In genomic region chr3:186775999-186776398, GRCh38 we compare ENCODE assay signal across 2 cellular contexts.
A peak's percentile ranks its signal among the peaks of the same experiment; 100 is the strongest.
TF ChIP-seq lines count a peak whose summit lies in the region.

No MANE protein-coding gene starts in this region.

TF ChIP-seq in A549, 52 proteins besides CTCF, POLR2A, EP300 and RAD21 (continued from another document):
- no peak for TF ChIP-seq ELK1 (IDR thresholded peaks at IDR 0.05; ENCODE audit: low read depth, low read length)
- TF ChIP-seq JUN (IDR thresholded peaks at IDR 0.05) = no peak
- no peak for TF ChIP-seq MAFK (IDR thresholded peaks at IDR 0.05; ENCODE audit: partially characterized antibody)
- TF ChIP-seq HOXA7 (CRISPR knock-in tag; IDR thresholded peaks at IDR 0.05) = no peak
- TF ChIP-seq, protein P1, sequence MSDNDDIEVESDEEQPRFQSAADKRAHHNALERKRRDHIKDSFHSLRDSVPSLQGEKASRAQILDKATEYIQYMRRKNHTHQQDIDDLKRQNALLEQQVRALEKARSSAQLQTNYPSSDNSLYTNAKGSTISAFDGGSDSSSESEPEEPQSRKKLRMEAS (IDR thresholded peaks at IDR 0.05) = no peak
- no peak for TF ChIP-seq NPAS2 (CRISPR knock-in tag; IDR thresholded peaks at IDR 0.05; ENCODE audit: borderline replicate concordance)
- TF ChIP-seq, protein P2, sequence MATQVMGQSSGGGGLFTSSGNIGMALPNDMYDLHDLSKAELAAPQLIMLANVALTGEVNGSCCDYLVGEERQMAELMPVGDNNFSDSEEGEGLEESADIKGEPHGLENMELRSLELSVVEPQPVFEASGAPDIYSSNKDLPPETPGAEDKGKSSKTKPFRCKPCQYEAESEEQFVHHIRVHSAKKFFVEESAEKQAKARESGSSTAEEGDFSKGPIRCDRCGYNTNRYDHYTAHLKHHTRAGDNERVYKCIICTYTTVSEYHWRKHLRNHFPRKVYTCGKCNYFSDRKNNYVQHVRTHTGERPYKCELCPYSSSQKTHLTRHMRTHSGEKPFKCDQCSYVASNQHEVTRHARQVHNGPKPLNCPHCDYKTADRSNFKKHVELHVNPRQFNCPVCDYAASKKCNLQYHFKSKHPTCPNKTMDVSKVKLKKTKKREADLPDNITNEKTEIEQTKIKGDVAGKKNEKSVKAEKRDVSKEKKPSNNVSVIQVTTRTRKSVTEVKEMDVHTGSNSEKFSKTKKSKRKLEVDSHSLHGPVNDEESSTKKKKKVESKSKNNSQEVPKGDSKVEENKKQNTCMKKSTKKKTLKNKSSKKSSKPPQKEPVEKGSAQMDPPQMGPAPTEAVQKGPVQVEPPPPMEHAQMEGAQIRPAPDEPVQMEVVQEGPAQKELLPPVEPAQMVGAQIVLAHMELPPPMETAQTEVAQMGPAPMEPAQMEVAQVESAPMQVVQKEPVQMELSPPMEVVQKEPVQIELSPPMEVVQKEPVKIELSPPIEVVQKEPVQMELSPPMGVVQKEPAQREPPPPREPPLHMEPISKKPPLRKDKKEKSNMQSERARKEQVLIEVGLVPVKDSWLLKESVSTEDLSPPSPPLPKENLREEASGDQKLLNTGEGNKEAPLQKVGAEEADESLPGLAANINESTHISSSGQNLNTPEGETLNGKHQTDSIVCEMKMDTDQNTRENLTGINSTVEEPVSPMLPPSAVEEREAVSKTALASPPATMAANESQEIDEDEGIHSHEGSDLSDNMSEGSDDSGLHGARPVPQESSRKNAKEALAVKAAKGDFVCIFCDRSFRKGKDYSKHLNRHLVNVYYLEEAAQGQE (IDR thresholded peaks at IDR 0.05) = no peak
- TF ChIP-seq CHD2 (IDR thresholded peaks at IDR 0.05; ENCODE audit: low read length, partially characterized antibody) = no peak
- TF ChIP-seq NR3C1 (IDR thresholded peaks at IDR 0.05) = no peak
- no peak for TF ChIP-seq E2F6 (IDR thresholded peaks at IDR 0.05; ENCODE audit: borderline replicate concordance, low read depth)
- no peak for TF ChIP-seq ZC3H11A (IDR thresholded peaks at IDR 0.05)
- no peak for TF ChIP-seq EHMT2 (IDR thresholded peaks at IDR 0.05; ENCODE audit: low read depth)
- no peak for TF ChIP-seq POLR2AphosphoS2 (conservative IDR thresholded peaks at IDR 0.05; ENCODE audit: low read length)
- TF ChIP-seq, protein P3, sequence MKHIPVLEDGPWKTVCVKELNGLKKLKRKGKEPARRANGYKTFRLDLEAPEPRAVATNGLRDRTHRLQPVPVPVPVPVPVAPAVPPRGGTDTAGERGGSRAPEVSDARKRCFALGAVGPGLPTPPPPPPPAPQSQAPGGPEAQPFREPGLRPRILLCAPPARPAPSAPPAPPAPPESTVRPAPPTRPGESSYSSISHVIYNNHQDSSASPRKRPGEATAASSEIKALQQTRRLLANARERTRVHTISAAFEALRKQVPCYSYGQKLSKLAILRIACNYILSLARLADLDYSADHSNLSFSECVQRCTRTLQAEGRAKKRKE (CRISPR knock-in tag; IDR thresholded peaks at IDR 0.05; ENCODE audit: low read depth) = no peak
- no peak for TF ChIP-seq GATA3 (IDR thresholded peaks at IDR 0.05; ENCODE audit: borderline replicate concordance)

TF ChIP-seq in WTC11, 78 proteins besides CTCF, POLR2A, EP300 and RAD21 (continued from another document):
- TF ChIP-seq USF1 (CRISPR knock-in tag; IDR thresholded peaks at IDR 0.05) = no peak
- no peak for TF ChIP-seq ZNF263 (CRISPR knock-in tag; IDR thresholded peaks at IDR 0.05; ENCODE audit: low read depth)
- no peak for TF ChIP-seq GRHL2 (CRISPR knock-in tag; IDR thresholded peaks at IDR 0.05; ENCODE audit: insufficient replicate concordance, severe bottlenecking)
- peak; percentile 73; the same call in 1 of the 2 replicates for TF ChIP-seq ETV6 (CRISPR knock-in tag; IDR thresholded peaks at IDR 0.05)
- peak; percentile 37; the same call in 1 of the 2 replicates for TF ChIP-seq TEAD1 (CRISPR knock-in tag; IDR thresholded peaks at IDR 0.05)
- TF ChIP-seq, protein P4, sequence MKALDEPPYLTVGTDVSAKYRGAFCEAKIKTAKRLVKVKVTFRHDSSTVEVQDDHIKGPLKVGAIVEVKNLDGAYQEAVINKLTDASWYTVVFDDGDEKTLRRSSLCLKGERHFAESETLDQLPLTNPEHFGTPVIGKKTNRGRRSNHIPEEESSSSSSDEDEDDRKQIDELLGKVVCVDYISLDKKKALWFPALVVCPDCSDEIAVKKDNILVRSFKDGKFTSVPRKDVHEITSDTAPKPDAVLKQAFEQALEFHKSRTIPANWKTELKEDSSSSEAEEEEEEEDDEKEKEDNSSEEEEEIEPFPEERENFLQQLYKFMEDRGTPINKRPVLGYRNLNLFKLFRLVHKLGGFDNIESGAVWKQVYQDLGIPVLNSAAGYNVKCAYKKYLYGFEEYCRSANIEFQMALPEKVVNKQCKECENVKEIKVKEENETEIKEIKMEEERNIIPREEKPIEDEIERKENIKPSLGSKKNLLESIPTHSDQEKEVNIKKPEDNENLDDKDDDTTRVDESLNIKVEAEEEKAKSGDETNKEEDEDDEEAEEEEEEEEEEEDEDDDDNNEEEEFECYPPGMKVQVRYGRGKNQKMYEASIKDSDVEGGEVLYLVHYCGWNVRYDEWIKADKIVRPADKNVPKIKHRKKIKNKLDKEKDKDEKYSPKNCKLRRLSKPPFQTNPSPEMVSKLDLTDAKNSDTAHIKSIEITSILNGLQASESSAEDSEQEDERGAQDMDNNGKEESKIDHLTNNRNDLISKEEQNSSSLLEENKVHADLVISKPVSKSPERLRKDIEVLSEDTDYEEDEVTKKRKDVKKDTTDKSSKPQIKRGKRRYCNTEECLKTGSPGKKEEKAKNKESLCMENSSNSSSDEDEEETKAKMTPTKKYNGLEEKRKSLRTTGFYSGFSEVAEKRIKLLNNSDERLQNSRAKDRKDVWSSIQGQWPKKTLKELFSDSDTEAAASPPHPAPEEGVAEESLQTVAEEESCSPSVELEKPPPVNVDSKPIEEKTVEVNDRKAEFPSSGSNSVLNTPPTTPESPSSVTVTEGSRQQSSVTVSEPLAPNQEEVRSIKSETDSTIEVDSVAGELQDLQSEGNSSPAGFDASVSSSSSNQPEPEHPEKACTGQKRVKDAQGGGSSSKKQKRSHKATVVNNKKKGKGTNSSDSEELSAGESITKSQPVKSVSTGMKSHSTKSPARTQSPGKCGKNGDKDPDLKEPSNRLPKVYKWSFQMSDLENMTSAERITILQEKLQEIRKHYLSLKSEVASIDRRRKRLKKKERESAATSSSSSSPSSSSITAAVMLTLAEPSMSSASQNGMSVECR (CRISPR knock-in tag; IDR thresholded peaks at IDR 0.05; ENCODE audit: borderline replicate concordance) = no peak
- TF ChIP-seq ZNF423 (CRISPR knock-in tag; IDR thresholded peaks at IDR 0.05) = 0 out of 2 replicates have a peak, but pooled peaks have one; percentile 11
- no peak for TF ChIP-seq RORB (CRISPR knock-in tag; IDR thresholded peaks at IDR 0.05)
- TF ChIP-seq, protein P5, sequence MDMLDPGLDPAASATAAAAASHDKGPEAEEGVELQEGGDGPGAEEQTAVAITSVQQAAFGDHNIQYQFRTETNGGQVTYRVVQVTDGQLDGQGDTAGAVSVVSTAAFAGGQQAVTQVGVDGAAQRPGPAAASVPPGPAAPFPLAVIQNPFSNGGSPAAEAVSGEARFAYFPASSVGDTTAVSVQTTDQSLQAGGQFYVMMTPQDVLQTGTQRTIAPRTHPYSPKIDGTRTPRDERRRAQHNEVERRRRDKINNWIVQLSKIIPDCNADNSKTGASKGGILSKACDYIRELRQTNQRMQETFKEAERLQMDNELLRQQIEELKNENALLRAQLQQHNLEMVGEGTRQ (CRISPR knock-in tag; IDR thresholded peaks at IDR 0.05) = no peak
- no peak for TF ChIP-seq PRRX2 (CRISPR knock-in tag; IDR thresholded peaks at IDR 0.05)
- TF ChIP-seq ATF1 (CRISPR knock-in tag; IDR thresholded peaks at IDR 0.05) = no peak
- TF ChIP-seq, protein P6, sequence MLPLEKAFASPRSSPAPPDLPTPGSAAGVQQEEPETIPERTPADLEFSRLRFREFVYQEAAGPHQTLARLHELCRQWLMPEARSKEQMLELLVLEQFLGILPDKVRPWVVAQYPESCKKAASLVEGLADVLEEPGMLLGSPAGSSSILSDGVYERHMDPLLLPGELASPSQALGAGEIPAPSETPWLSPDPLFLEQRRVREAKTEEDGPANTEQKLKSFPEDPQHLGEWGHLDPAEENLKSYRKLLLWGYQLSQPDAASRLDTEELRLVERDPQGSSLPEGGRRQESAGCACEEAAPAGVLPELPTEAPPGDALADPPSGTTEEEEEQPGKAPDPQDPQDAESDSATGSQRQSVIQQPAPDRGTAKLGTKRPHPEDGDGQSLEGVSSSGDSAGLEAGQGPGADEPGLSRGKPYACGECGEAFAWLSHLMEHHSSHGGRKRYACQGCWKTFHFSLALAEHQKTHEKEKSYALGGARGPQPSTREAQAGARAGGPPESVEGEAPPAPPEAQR (CRISPR knock-in tag; IDR thresholded peaks at IDR 0.05) = no peak
- no peak for TF ChIP-seq HMGA2 (CRISPR knock-in tag; IDR thresholded peaks at IDR 0.05)
- TF ChIP-seq, protein P7, sequence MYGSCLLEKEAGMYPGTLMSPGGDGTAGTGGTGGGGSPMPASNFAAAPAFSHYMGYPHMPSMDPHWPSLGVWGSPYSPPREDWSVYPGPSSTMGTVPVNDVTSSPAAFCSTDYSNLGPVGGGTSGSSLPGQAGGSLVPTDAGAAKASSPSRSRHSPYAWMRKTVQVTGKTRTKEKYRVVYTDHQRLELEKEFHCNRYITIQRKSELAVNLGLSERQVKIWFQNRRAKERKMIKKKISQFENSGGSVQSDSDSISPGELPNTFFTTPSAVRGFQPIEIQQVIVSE (CRISPR knock-in tag; IDR thresholded peaks at IDR 0.05; ENCODE audit: borderline replicate concordance) = no peak
- TF ChIP-seq NR1H2 (CRISPR knock-in tag; IDR thresholded peaks at IDR 0.05) = no peak
- TF ChIP-seq ZNF416 (CRISPR knock-in tag; IDR thresholded peaks at IDR 0.05) = no peak
- no peak for TF ChIP-seq GTF2I (CRISPR knock-in tag; conservative IDR thresholded peaks at IDR 0.05)
- no peak for TF ChIP-seq ZBTB43 (CRISPR knock-in tag; IDR thresholded peaks at IDR 0.05)
- no peak for TF ChIP-seq E2F4 (CRISPR knock-in tag; IDR thresholded peaks at IDR 0.05; ENCODE audit: borderline replicate concordance, low read depth)
- TF ChIP-seq CREB1 (CRISPR knock-in tag; IDR thresholded peaks at IDR 0.05) = no peak
- TF ChIP-seq FOXP4 (CRISPR knock-in tag; IDR thresholded peaks at IDR 0.05) = no peak
- no peak for TF ChIP-seq ZNF317 (CRISPR knock-in tag; IDR thresholded peaks at IDR 0.05; ENCODE audit: borderline replicate concordance, low read depth)
- peak; percentile 33; the same call in 1 of the 2 replicates for TF ChIP-seq FOXK1 (CRISPR knock-in tag; IDR thresholded peaks at IDR 0.05)
- TF ChIP-seq NFE2L1 (CRISPR knock-in tag; IDR thresholded peaks at IDR 0.05) = no peak
- TF ChIP-seq ZNF396 (CRISPR knock-in tag; IDR thresholded peaks at IDR 0.05; ENCODE audit: borderline replicate concordance) = no peak
- no peak for TF ChIP-seq JUN (CRISPR knock-in tag; IDR thresholded peaks at IDR 0.05)
- TF ChIP-seq, protein P8, sequence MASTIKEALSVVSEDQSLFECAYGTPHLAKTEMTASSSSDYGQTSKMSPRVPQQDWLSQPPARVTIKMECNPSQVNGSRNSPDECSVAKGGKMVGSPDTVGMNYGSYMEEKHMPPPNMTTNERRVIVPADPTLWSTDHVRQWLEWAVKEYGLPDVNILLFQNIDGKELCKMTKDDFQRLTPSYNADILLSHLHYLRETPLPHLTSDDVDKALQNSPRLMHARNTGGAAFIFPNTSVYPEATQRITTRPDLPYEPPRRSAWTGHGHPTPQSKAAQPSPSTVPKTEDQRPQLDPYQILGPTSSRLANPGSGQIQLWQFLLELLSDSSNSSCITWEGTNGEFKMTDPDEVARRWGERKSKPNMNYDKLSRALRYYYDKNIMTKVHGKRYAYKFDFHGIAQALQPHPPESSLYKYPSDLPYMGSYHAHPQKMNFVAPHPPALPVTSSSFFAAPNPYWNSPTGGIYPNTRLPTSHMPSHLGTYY (CRISPR knock-in tag; IDR thresholded peaks at IDR 0.05) = no peak
- TF ChIP-seq FOXP1 (CRISPR knock-in tag; IDR thresholded peaks at IDR 0.05; ENCODE audit: borderline replicate concordance) = no peak
